In the genomic region with DNA sequence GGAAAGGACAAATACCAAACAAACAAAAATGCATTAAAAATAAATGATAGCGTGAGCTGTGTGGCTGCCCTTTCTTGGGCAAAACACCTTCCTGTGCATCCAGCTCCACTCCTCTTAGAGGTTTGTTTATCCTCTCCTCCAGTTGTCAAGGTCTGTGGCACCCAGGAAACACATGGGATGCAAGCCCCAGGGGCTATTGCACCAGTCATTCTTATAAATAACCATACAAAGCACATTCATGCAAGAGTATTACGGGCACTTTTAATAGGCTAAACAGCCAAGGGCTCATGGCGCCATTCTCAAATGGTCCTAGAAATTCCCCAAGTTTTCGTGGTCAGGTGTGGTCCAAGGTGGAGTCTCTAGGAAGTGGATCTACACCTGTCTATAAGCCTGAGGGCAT, we compare ENCODE assay signal across 20 cellular contexts.
"Had no signal": no experiment of that assay in that cellular context is flagged by ENCODE, and none has a peak within 500 bp of the region (broad histone marks: within the 10 kb centered on the region; RNA-seq: fewer than 3 reads in every experiment).

No MANE protein-coding gene starts in this region.

- H3K27ac ChIP-seq: body of pancreas, cardiac muscle cell, foreskin keratinocyte, left ventricle myocardium inferior, tibial artery, VCaP had no signal

- ATAC-seq: activated CD4-positive, CD25-positive, alpha-beta regulatory T cell treated with anti-CD3 and anti-CD28 coated beads, Interleukin-2, amount 50 U/mL, for 24 hours; activated naive CD8-positive, alpha-beta T cell treated with anti-CD3 and anti-CD28 coated beads, Interleukin-2, amount 50 U/mL, for 24 hours; body of pancreas; foreskin keratinocyte; natural killer cell had no signal

- DNase-seq: activated CD4-positive, alpha-beta memory T cell treated with anti-CD3 and anti-CD28 coated beads, Interleukin-2, amount 10 ng/mL, durations not matched to agents 7 days and 5 days; activated CD4-positive, alpha-beta T cell treated with anti-CD3 and anti-CD28 coated beads, Interleukin-2, amount 10 ng/mL, durations not matched to agents 24 days and 14 days; activated gamma-delta T cell; activated naive CD4-positive, alpha-beta T cell treated with anti-CD3 and anti-CD28 coated beads, Interleukin-2, amount 50 U/mL, for 16 hours; activated naive CD8-positive, alpha-beta T cell treated with anti-CD3 and anti-CD28 coated beads, Interleukin-2, amount 50 U/mL, for 24 hours; body of pancreas; effector CD4-positive, alpha-beta T cell; foreskin keratinocyte; hippocampal formation; left ventricle myocardium inferior; natural killer cell; stimulated activated CD4-positive, alpha-beta T cell treated with anti-CD3 and anti-CD28 coated beads, Interleukin-12 subunit alpha, Interleukin-12 subunit beta, amount 100 ng/mL, for 4 hours; stimulated activated CD4-positive, alpha-beta T cell treated with anti-CD3 and anti-CD28 coated beads, Interleukin-4, amount 100 ng/mL, for 4 hours; substantia nigra; tibial artery had no signal

- H3K4me3 ChIP-seq: body of pancreas, cardiac muscle cell, left ventricle myocardium inferior, right atrium auricular region, tibial artery had no signal

- H3K27me3 ChIP-seq: body of pancreas, cardiac muscle cell, foreskin keratinocyte, right atrium auricular region, tibial artery had no signal

- FAIRE-seq: endometrium had no signal

- H3K9me3 ChIP-seq: body of pancreas, tibial artery had no signal

- H3K36me3 ChIP-seq: cardiac muscle cell, left ventricle myocardium inferior, right atrium auricular region, tibial artery had no signal

- H3K4me1 ChIP-seq: body of pancreas, tibial artery had no signal
